Comparison of ENCODE assay signal across 9 cellular contexts in genomic region chr11:86138958-86139357, GRCh38.
DNase-seq lines count a peak whose midpoint lies in the region; ATAC-seq and TF ChIP-seq lines count a peak whose summit lies in the region.
"Had no signal": no experiment of that assay in that cellular context is flagged by ENCODE, and none has a peak within 500 bp of the region (broad histone marks: within the 10 kb centered on the region; RNA-seq: fewer than 3 reads in every experiment).

No MANE protein-coding gene starts in this region.

- ATAC-seq in HG02884 (IDR thresholded peaks at IDR 0.05; ENCODE audit: unreplicated experiment) (peak; percentile 80), memory B cell (ENCODE audit: low read depth) (peak; percentile 76)

- H2AFZ ChIP-seq in PC-9 (0 out of 2 replicates have a peak overlapping the region, but pooled peaks have one; percentile 4), GM23248 (no peak overlapping the region)

- H3K9me2 ChIP-seq in PC-9 (ENCODE audit: insufficient read depth) (no peaks in the 10 kb centered on the region), GM23248 (ENCODE audit: insufficient read depth) (no peaks in the 10 kb centered on the region)

- peak overlapping the region; percentile 46 for H3K4me3 Mint-ChIP-seq in memory B cell

- WGBS in GM23248 (ENCODE audit: low coverage in 1 of 2, low lambda C conversion rate in 2 of 2, missing lambda C conversion rate in 2 of 2), 2 experiments = 87 to 88% methylated on average over 4 of the region's 4 CpGs

- TF ChIP-seq CTCF in PC-9 (conservative IDR thresholded peaks at IDR 0.05) = no peak

- H4K20me1 ChIP-seq in PC-9 (ENCODE audit: insufficient read depth) (no peaks in the 10 kb centered on the region), GM23248 (ENCODE audit: insufficient read depth) (no peaks in the 10 kb centered on the region)

- H3K36me3 Mint-ChIP-seq in memory B cell = no peaks in the 10 kb centered on the region

- H3K4me1 ChIP-seq in PC-9 (replicated peaks; ENCODE audit: insufficient read depth) = peaks cover 18% of the 10 kb centered on the region
- H3K4me1 ChIP-seq in GM23248 (ENCODE audit: insufficient read depth) = peaks cover 8% of the 10 kb centered on the region; the same call in 1 of the 2 replicates

- DNase-seq in activated gamma-delta T cell treated with Interleukin-2 at 50 U/mL for 16 hours (peak; percentile 26), activated gamma-delta T cell (lab: John Stamatoyannopoulos, UW) (no peak), PC-9 (peak in 1 of 2 experiments; percentile 63), memory B cell (ENCODE audit: low spot score in 2 of 2) (no peak), GM23248 (no peak), D341Med (ENCODE audit: low spot score) (no peak), NCI-H1092 (lab: John Stamatoyannopoulos, UW) (no peak)

- H3K36me3 ChIP-seq in PC-9 (ENCODE audit: low read depth) = no peaks in the 10 kb centered on the region
- H3K36me3 ChIP-seq in GM23248 (ENCODE audit: low read depth) = no peaks in the 10 kb centered on the region

- no peaks in the 10 kb centered on the region for H3K9me3 Mint-ChIP-seq in memory B cell

- H3K27me3 Mint-ChIP-seq in memory B cell = no peaks in the 10 kb centered on the region

- H3K27ac Mint-ChIP-seq in memory B cell = peak overlapping the region; percentile 90

- H3K27me3 ChIP-seq in PC-9 (ENCODE audit: insufficient read depth, low read depth) = no peaks in the 10 kb centered on the region
- H3K27me3 ChIP-seq in GM23248 (replicated peaks; ENCODE audit: insufficient read depth) = no peaks in the 10 kb centered on the region

- no peak overlapping the region for H3K9ac ChIP-seq in GM23248

- BruUV-seq in PC-9 (replicated peaks; lab: Mats Ljungman, UMichigan) = no TSS peak

- H3K4me2 ChIP-seq in PC-9 (peak overlapping the region; percentile 8; the same call in 1 of the 2 replicates), GM23248 (ENCODE audit: unreplicated experiment) (no peak overlapping the region)

- no peaks in the 10 kb centered on the region; the same call in 1 of the 2 replicates for H3K9me3 ChIP-seq in PC-9 (ENCODE audit: insufficient read depth, low read depth)
- H3K9me3 ChIP-seq in GM23248 (ENCODE audit: low read depth) = no peaks in the 10 kb centered on the region

- no peaks in the 10 kb centered on the region for H3K79me2 ChIP-seq in PC-9 (ENCODE audit: low read depth)
- H3K79me2 ChIP-seq in GM23248 (ENCODE audit: insufficient read depth) = no peaks in the 10 kb centered on the region

- in situ Hi-C loops in GM23248 (cut with MboI) = no loop called here

- H3F3A ChIP-seq in PC-9 (ENCODE audit: insufficient read depth, low read depth) (peaks cover 7% of the 10 kb centered on the region; the same call in 1 of the 2 replicates), GM23248 (ENCODE audit: insufficient read depth) (0 out of 2 replicates have a peak, but pooled peaks cover 4% of the 10 kb centered on the region)

- CTCF ChIA-PET in PC-9 (lab: Charles Lee) = no interaction called here

- H3K4me3 ChIP-seq in PC-9 (no peak overlapping the region), GM23248 (no peak overlapping the region)

- H3K4me1 Mint-ChIP-seq in memory B cell = peaks cover 17% of the 10 kb centered on the region

- H3K27ac ChIP-seq in PC-9 = no peak overlapping the region
- H3K27ac ChIP-seq in GM23248 = no peak overlapping the region
- H3K27ac ChIP-seq: C4-2B had no signal

- intact Hi-C loops in PC-9 (cut with micrococcal nuclease; ENCODE audit: unreplicated experiment) = no loop called here

- POLR2A ChIA-PET in PC-9 (lab: Charles Lee; ENCODE audit: unreplicated experiment) = no interaction called here
